Comparison of ENCODE assay signal across 6 cellular contexts in genomic region chr19:49475995-49476880, GRCh38. TPM values are rescaled to one million over a fixed set of nuclear protein-coding genes. Genes with fewer than 3 reads are reported as not detected.
DNase-seq lines count a peak whose midpoint lies in the region; ATAC-seq and TF ChIP-seq lines count a peak whose summit lies in the region.

No MANE protein-coding gene starts in this region.

- no peaks in the 10 kb centered on the region for H3K27me3 Mint-ChIP-seq in stimulated activated naive CD8-positive, alpha-beta T cell treated with anti-CD3 and anti-CD28 coated beads, Interleukin-15, amount 100 ng/mL, for 72 hours

- H3K4me3 Mint-ChIP-seq in stimulated activated naive CD8-positive, alpha-beta T cell treated with anti-CD3 and anti-CD28 coated beads, Interleukin-15, amount 100 ng/mL, for 72 hours: peak overlapping the region; percentile 94 to 99

- DNase-seq in HFF-Myc (ENCODE audit: extremely low read depth, low read depth): no peak
- no peak for DNase-seq in fibroblast of the aortic adventitia (ENCODE audit: low read depth)
- peak; percentile 84 to 90 for DNase-seq in stimulated activated naive CD8-positive, alpha-beta T cell treated with anti-CD3 and anti-CD28 coated beads, Interleukin-15, amount 100 ng/mL, for 72 hours
- DNase-seq in NCI-H1048 (lab: John Stamatoyannopoulos, UW): no peak
- no peak for DNase-seq in NCI-H226

- peak; percentile 56 to 57 for ATAC-seq in activated CD4-positive, CD25-positive, alpha-beta regulatory T cell treated with anti-CD3 and anti-CD28 coated beads, Interleukin-2, amount 50 U/mL, for 24 hours
- peak; percentile 81 for ATAC-seq in stimulated activated naive CD8-positive, alpha-beta T cell treated with anti-CD3 and anti-CD28 coated beads, Interleukin-15, amount 100 ng/mL, for 72 hours

- H3K4me1 Mint-ChIP-seq in stimulated activated naive CD8-positive, alpha-beta T cell treated with anti-CD3 and anti-CD28 coated beads, Interleukin-15, amount 100 ng/mL, for 72 hours: peaks cover 77% of the 10 kb centered on the region

- no peak overlapping the region for H3K4me3 ChIP-seq in HFF-Myc (replicated peaks; ENCODE audit: low read depth, low read length)
- no peak overlapping the region for H3K4me3 ChIP-seq in fibroblast of the aortic adventitia (ENCODE audit: low read depth, low read length)

- TF ChIP-seq CTCF in HFF-Myc (IDR thresholded peaks at IDR 0.05; ENCODE audit: low read depth, low read length, missing control alignments) (peak; percentile 65), fibroblast of the aortic adventitia (IDR thresholded peaks at IDR 0.05; ENCODE audit: insufficient read depth, low read length) (peak; percentile 58)

- H3K9me3 Mint-ChIP-seq in stimulated activated naive CD8-positive, alpha-beta T cell treated with anti-CD3 and anti-CD28 coated beads, Interleukin-15, amount 100 ng/mL, for 72 hours: no peaks in the 10 kb centered on the region

- peak overlapping the region; percentile 94 to 96 for H3K27ac Mint-ChIP-seq in stimulated activated naive CD8-positive, alpha-beta T cell treated with anti-CD3 and anti-CD28 coated beads, Interleukin-15, amount 100 ng/mL, for 72 hours

RNA-seq across cellular contexts. Expression of gene FLT3LG, which starts 2.2 kb away (rescaled TPM):
- total RNA-seq in fibroblast of the aortic adventitia (ENCODE audit: low replicate concordance): 3.7 and 5.4 TPM in 2 replicates

RNA-seq across cellular contexts. Expression of gene RPL13A, which starts 11.2 kb away (rescaled TPM):
- total RNA-seq in fibroblast of the aortic adventitia (ENCODE audit: low replicate concordance): 2,039 and 2,642 TPM in 2 replicates

RNA-seq across cellular contexts. Expression of gene RPS11, which starts 20.0 kb away (rescaled TPM):
- 2,258 and 4,425 TPM in 2 replicates for total RNA-seq in fibroblast of the aortic adventitia (ENCODE audit: low replicate concordance)

RNA-seq across cellular contexts. Expression of gene ALDH16A1, which starts 23.2 kb away (rescaled TPM):
- total RNA-seq in fibroblast of the aortic adventitia (ENCODE audit: low replicate concordance): 25.0 and 29.6 TPM in 2 replicates

RNA-seq across cellular contexts. Expression of gene PIH1D1, which starts 24.6 kb away (rescaled TPM):
- 80.6 and 151 TPM in 2 replicates for total RNA-seq in fibroblast of the aortic adventitia (ENCODE audit: low replicate concordance)

Comparison
In these comparisons a context has a peak if more than half of its experiments do, and no peak if none do; other contexts are left out.
1. DNase-seq: peak in stimulated activated naive CD8-positive, alpha-beta T cell treated with anti-CD3 and anti-CD28 coated beads, Interleukin-15, amount 100 ng/mL, for 72 hours (2 of 2); none in HFF-Myc (single experiment), fibroblast of the aortic adventitia (single experiment), NCI-H1048 (single experiment) and NCI-H226 (single experiment).